1 cellular context compared by ENCODE assay signal in the genomic region with DNA sequence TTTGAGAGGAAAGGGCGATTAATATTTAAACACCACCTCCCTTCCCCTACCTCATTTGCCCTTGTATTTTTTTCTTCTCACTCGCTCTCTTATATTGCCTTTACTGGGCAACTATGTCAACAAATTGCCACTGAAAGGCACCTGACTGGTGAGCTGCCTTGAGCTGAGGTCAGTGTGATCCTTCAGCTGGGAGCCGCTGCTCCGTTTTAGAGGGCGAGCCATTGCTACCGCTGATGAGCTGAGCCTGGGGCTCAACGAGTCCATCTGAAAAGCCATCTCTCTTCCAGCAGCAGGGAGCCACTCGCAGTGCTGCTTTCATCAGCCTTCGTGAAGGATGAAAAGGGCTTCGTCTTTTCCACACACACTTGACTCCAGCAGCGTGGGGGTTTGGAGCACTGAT.
TF ChIP-seq lines count a peak whose summit lies in the region.

No MANE protein-coding gene starts in this region.

TF ChIP-seq in HepG2, 621 proteins besides CTCF, POLR2A, EP300 and RAD21 (continued from another document):
- TF ChIP-seq, protein P1, sequence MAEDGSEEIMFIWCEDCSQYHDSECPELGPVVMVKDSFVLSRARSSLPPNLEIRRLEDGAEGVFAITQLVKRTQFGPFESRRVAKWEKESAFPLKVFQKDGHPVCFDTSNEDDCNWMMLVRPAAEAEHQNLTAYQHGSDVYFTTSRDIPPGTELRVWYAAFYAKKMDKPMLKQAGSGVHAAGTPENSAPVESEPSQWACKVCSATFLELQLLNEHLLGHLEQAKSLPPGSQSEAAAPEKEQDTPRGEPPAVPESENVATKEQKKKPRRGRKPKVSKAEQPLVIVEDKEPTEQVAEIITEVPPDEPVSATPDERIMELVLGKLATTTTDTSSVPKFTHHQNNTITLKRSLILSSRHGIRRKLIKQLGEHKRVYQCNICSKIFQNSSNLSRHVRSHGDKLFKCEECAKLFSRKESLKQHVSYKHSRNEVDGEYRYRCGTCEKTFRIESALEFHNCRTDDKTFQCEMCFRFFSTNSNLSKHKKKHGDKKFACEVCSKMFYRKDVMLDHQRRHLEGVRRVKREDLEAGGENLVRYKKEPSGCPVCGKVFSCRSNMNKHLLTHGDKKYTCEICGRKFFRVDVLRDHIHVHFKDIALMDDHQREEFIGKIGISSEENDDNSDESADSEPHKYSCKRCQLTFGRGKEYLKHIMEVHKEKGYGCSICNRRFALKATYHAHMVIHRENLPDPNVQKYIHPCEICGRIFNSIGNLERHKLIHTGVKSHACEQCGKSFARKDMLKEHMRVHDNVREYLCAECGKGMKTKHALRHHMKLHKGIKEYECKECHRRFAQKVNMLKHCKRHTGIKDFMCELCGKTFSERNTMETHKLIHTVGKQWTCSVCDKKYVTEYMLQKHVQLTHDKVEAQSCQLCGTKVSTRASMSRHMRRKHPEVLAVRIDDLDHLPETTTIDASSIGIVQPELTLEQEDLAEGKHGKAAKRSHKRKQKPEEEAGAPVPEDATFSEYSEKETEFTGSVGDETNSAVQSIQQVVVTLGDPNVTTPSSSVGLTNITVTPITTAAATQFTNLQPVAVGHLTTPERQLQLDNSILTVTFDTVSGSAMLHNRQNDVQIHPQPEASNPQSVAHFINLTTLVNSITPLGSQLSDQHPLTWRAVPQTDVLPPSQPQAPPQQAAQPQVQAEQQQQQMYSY (CRISPR knock-in tag; IDR thresholded peaks at IDR 0.05): no peak
- no peak for TF ChIP-seq ZNF180 (CRISPR knock-in tag; IDR thresholded peaks at IDR 0.05; ENCODE audit: borderline replicate concordance, low read depth)
- peak; percentile 72 for TF ChIP-seq ZBTB38 (CRISPR knock-in tag; IDR thresholded peaks at IDR 0.05)
- no peak for TF ChIP-seq AGO1 (IDR thresholded peaks at IDR 0.05; ENCODE audit: low read depth, low read length, poor library complexity, severe bottlenecking)
- TF ChIP-seq, protein P2, sequence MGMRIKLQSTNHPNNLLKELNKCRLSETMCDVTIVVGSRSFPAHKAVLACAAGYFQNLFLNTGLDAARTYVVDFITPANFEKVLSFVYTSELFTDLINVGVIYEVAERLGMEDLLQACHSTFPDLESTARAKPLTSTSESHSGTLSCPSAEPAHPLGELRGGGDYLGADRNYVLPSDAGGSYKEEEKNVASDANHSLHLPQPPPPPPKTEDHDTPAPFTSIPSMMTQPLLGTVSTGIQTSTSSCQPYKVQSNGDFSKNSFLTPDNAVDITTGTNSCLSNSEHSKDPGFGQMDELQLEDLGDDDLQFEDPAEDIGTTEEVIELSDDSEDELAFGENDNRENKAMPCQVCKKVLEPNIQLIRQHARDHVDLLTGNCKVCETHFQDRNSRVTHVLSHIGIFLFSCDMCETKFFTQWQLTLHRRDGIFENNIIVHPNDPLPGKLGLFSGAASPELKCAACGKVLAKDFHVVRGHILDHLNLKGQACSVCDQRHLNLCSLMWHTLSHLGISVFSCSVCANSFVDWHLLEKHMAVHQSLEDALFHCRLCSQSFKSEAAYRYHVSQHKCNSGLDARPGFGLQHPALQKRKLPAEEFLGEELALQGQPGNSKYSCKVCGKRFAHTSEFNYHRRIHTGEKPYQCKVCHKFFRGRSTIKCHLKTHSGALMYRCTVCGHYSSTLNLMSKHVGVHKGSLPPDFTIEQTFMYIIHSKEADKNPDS (CRISPR knock-in tag; IDR thresholded peaks at IDR 0.05): no peak
- TF ChIP-seq SP140L (CRISPR knock-in tag; IDR thresholded peaks at IDR 0.05; ENCODE audit: borderline replicate concordance): no peak
- TF ChIP-seq HNRNPK (IDR thresholded peaks at IDR 0.05; ENCODE audit: low read depth, low read length, poor library complexity, severe bottlenecking): no peak
- TF ChIP-seq ZNF274 (CRISPR knock-in tag; IDR thresholded peaks at IDR 0.05): no peak
- TF ChIP-seq POLR2AphosphoS5 (IDR thresholded peaks at IDR 0.05; ENCODE audit: low read depth, low read length): no peak
- TF ChIP-seq, protein P3, sequence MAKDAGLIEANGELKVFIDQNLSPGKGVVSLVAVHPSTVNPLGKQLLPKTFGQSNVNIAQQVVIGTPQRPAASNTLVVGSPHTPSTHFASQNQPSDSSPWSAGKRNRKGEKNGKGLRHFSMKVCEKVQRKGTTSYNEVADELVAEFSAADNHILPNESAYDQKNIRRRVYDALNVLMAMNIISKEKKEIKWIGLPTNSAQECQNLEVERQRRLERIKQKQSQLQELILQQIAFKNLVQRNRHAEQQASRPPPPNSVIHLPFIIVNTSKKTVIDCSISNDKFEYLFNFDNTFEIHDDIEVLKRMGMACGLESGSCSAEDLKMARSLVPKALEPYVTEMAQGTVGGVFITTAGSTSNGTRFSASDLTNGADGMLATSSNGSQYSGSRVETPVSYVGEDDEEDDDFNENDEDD (CRISPR knock-in tag; IDR thresholded peaks at IDR 0.05; ENCODE audit: borderline replicate concordance): no peak
- TF ChIP-seq JUND (CRISPR knock-in tag; IDR thresholded peaks at IDR 0.05): no peak
- no peak for TF ChIP-seq RCOR2 (CRISPR knock-in tag; IDR thresholded peaks at IDR 0.05)
- TF ChIP-seq, protein P4, sequence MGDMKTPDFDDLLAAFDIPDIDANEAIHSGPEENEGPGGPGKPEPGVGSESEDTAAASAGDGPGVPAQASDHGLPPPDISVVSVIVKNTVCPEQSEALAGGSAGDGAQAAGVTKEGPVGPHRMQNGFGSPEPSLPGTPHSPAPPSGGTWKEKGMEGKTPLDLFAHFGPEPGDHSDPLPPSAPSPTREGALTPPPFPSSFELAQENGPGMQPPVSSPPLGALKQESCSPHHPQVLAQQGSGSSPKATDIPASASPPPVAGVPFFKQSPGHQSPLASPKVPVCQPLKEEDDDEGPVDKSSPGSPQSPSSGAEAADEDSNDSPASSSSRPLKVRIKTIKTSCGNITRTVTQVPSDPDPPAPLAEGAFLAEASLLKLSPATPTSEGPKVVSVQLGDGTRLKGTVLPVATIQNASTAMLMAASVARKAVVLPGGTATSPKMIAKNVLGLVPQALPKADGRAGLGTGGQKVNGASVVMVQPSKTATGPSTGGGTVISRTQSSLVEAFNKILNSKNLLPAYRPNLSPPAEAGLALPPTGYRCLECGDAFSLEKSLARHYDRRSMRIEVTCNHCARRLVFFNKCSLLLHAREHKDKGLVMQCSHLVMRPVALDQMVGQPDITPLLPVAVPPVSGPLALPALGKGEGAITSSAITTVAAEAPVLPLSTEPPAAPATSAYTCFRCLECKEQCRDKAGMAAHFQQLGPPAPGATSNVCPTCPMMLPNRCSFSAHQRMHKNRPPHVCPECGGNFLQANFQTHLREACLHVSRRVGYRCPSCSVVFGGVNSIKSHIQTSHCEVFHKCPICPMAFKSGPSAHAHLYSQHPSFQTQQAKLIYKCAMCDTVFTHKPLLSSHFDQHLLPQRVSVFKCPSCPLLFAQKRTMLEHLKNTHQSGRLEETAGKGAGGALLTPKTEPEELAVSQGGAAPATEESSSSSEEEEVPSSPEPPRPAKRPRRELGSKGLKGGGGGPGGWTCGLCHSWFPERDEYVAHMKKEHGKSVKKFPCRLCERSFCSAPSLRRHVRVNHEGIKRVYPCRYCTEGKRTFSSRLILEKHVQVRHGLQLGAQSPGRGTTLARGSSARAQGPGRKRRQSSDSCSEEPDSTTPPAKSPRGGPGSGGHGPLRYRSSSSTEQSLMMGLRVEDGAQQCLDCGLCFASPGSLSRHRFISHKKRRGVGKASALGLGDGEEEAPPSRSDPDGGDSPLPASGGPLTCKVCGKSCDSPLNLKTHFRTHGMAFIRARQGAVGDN (CRISPR knock-in tag; IDR thresholded peaks at IDR 0.05): 0 out of 2 replicates have a peak, but pooled peaks have one; percentile 15
- TF ChIP-seq BRCA1 (CRISPR knock-in tag; IDR thresholded peaks at IDR 0.05): no peak
- TF ChIP-seq, protein P5, sequence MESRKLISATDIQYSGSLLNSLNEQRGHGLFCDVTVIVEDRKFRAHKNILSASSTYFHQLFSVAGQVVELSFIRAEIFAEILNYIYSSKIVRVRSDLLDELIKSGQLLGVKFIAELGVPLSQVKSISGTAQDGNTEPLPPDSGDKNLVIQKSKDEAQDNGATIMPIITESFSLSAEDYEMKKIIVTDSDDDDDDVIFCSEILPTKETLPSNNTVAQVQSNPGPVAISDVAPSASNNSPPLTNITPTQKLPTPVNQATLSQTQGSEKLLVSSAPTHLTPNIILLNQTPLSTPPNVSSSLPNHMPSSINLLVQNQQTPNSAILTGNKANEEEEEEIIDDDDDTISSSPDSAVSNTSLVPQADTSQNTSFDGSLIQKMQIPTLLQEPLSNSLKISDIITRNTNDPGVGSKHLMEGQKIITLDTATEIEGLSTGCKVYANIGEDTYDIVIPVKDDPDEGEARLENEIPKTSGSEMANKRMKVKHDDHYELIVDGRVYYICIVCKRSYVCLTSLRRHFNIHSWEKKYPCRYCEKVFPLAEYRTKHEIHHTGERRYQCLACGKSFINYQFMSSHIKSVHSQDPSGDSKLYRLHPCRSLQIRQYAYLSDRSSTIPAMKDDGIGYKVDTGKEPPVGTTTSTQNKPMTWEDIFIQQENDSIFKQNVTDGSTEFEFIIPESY (CRISPR knock-in tag; IDR thresholded peaks at IDR 0.05): 0 out of 2 replicates have a peak, but pooled peaks have one; percentile 25
- no peak for TF ChIP-seq ATM (IDR thresholded peaks at IDR 0.05; ENCODE audit: borderline replicate concordance)
- TF ChIP-seq SNAPC2 (CRISPR knock-in tag; IDR thresholded peaks at IDR 0.05): no peak
- no peak for TF ChIP-seq ZNF644 (CRISPR knock-in tag; IDR thresholded peaks at IDR 0.05; ENCODE audit: low read depth)
- no peak for TF ChIP-seq EEA1 (CRISPR knock-in tag; IDR thresholded peaks at IDR 0.05; ENCODE audit: borderline replicate concordance)
- no peak for TF ChIP-seq ZFX (CRISPR knock-in tag; IDR thresholded peaks at IDR 0.05; ENCODE audit: low read depth)
